1 cellular context compared by ENCODE assay signal in the genomic region with DNA sequence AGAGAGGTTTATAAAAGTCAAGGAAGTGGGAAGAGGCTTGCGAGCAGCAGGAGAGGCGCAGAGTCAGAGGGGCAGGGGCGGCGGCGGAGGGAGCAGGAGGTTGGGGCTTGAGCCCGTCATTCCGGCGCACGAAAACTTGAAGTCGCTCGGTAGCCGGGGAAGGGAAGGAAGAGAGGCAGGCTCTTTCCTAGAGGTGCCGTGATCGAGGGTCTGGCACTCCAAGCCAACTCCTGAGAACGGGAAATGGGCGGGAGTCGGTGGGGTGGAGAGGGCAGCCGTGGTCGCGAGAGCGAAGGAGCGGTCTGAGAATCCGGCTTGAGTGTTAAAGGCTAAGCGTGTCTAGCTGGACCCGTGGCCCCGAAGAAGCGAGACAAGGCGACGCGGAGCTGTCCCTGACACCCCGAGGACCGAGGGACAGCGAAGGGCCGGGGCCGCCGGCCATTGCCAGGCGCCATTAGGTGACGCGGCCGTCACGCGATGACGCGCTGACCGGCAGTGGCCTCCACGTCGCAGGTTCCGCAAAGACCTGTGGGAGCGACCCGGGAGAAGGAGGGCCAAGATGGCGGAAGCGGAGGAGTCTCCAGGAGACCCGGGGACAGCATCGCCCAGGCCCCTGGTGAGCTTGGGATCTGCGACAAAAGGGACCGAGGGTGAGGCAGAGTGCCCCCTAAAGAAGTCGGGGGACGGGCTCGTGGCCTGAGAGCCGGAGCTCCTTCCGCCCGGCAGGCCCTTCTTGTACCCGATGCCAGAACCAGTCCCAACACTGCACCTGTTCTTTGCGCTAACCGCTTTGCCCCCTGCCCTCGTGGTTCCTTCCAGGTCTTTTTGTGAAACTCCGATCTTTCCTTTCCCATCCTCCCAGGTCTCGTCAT.
TF ChIP-seq lines count a peak whose summit lies in the region.

A gene with protein sequence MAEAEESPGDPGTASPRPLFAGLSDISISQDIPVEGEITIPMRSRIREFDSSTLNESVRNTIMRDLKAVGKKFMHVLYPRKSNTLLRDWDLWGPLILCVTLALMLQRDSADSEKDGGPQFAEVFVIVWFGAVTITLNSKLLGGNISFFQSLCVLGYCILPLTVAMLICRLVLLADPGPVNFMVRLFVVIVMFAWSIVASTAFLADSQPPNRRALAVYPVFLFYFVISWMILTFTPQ (plus strand): TSS at position 544 of the 872 bp plus-strand sequence. CDS start 16 bp downstream, at position 560.

TF ChIP-seq in HepG2, 621 proteins besides CTCF, POLR2A, EP300 and RAD21 (continued from another document and continues in another):
- TF ChIP-seq, protein P1, sequence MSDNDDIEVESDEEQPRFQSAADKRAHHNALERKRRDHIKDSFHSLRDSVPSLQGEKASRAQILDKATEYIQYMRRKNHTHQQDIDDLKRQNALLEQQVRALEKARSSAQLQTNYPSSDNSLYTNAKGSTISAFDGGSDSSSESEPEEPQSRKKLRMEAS (IDR thresholded peaks at IDR 0.05): peak; percentile 46; the same call in 1 of the 2 replicates
- peak; percentile 71; the same call in 1 of the 2 replicates for TF ChIP-seq ZNF350 (CRISPR knock-in tag; IDR thresholded peaks at IDR 0.05; ENCODE audit: borderline replicate concordance, low read depth)
- peak; percentile 78; the same call in 1 of the 2 replicates for TF ChIP-seq DNMT1 (CRISPR knock-in tag; IDR thresholded peaks at IDR 0.05)
- no peak for TF ChIP-seq ZNF160 (CRISPR knock-in tag; IDR thresholded peaks at IDR 0.05)
- no peak for TF ChIP-seq ZBTB42 (CRISPR knock-in tag; IDR thresholded peaks at IDR 0.05)
- no peak for TF ChIP-seq ZNF773 (CRISPR knock-in tag; IDR thresholded peaks at IDR 0.05; ENCODE audit: borderline replicate concordance)
- TF ChIP-seq E2F1 (CRISPR knock-in tag; IDR thresholded peaks at IDR 0.05): no peak
- peak; percentile 40; the same call in 1 of the 2 replicates for TF ChIP-seq SP4 (CRISPR knock-in tag; IDR thresholded peaks at IDR 0.05)
- TF ChIP-seq, protein P2, sequence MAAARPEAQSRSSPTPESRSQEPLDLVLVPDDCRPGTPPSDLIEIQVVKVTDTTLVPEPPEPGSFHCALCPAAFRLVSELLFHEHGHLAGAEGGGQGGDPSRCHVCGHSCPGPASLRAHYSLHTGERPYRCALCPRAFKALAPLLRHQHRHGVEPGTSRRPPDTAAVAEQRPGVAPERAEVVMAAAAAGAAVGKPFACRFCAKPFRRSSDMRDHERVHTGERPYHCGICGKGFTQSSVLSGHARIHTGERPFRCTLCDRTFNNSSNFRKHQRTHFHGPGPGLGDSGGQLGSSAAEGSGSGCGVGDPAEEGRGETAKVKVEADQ (CRISPR knock-in tag; IDR thresholded peaks at IDR 0.05; ENCODE audit: borderline replicate concordance): 0 out of 2 replicates have a peak, but pooled peaks have one; percentile 28
- peak; percentile 52; the same call in 1 of the 2 replicates for TF ChIP-seq KAT7 (CRISPR knock-in tag; IDR thresholded peaks at IDR 0.05; ENCODE audit: borderline replicate concordance)
- no peak for TF ChIP-seq CBFB (CRISPR knock-in tag; IDR thresholded peaks at IDR 0.05)
- no peak for TF ChIP-seq ZIK1 (CRISPR knock-in tag; IDR thresholded peaks at IDR 0.05; ENCODE audit: borderline replicate concordance, low read depth)
- TF ChIP-seq, protein P3, sequence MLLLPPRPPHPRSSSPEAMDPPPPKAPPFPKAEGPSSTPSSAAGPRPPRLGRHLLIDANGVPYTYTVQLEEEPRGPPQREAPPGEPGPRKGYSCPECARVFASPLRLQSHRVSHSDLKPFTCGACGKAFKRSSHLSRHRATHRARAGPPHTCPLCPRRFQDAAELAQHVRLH (CRISPR knock-in tag; IDR thresholded peaks at IDR 0.05; ENCODE audit: borderline replicate concordance, low read depth): no peak
- no peak for TF ChIP-seq ZFAT (CRISPR knock-in tag; conservative IDR thresholded peaks at IDR 0.05)
- no peak for TF ChIP-seq SATB2 (CRISPR knock-in tag; IDR thresholded peaks at IDR 0.05)
- no peak for TF ChIP-seq GRHL1 (CRISPR knock-in tag; conservative IDR thresholded peaks at IDR 0.05)
- TF ChIP-seq, protein P4, sequence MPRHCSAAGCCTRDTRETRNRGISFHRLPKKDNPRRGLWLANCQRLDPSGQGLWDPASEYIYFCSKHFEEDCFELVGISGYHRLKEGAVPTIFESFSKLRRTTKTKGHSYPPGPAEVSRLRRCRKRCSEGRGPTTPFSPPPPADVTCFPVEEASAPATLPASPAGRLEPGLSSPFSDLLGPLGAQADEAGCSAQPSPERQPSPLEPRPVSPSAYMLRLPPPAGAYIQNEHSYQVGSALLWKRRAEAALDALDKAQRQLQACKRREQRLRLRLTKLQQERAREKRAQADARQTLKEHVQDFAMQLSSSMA (CRISPR knock-in tag; IDR thresholded peaks at IDR 0.05): no peak
- TF ChIP-seq ELF1 (CRISPR knock-in tag; IDR thresholded peaks at IDR 0.05): peak; percentile 73; the same call in 1 of the 2 replicates
- no peak for TF ChIP-seq FOXJ3 (CRISPR knock-in tag; IDR thresholded peaks at IDR 0.05; ENCODE audit: borderline replicate concordance)
- peak; percentile 63 for TF ChIP-seq NFYC (CRISPR knock-in tag; IDR thresholded peaks at IDR 0.05)
- no peak for TF ChIP-seq NCOR1 (IDR thresholded peaks at IDR 0.05; ENCODE audit: borderline replicate concordance, low read length)
- TF ChIP-seq ZNF230 (CRISPR knock-in tag; IDR thresholded peaks at IDR 0.05): 0 out of 2 replicates have a peak, but pooled peaks have one; percentile 18
- TF ChIP-seq KLF13 (CRISPR knock-in tag; IDR thresholded peaks at IDR 0.05): no peak
- TF ChIP-seq ZFX (CRISPR knock-in tag; IDR thresholded peaks at IDR 0.05; ENCODE audit: low read depth): peak; percentile 58
- TF ChIP-seq ZNF274 (CRISPR knock-in tag; IDR thresholded peaks at IDR 0.05): 0 out of 2 replicates have a peak, but pooled peaks have one; percentile 56
- no peak for TF ChIP-seq ZNF44 (CRISPR knock-in tag; IDR thresholded peaks at IDR 0.05)
- TF ChIP-seq ZNF567 (CRISPR knock-in tag; IDR thresholded peaks at IDR 0.05; ENCODE audit: borderline replicate concordance): no peak
- no peak for TF ChIP-seq ZNF282 (IDR thresholded peaks at IDR 0.05; ENCODE audit: partially characterized antibody)
- TF ChIP-seq CHD2 (IDR thresholded peaks at IDR 0.05; ENCODE audit: low read depth, low read length): 0 out of 2 replicates have a peak, but pooled peaks have one; percentile 30
- TF ChIP-seq, protein P5, sequence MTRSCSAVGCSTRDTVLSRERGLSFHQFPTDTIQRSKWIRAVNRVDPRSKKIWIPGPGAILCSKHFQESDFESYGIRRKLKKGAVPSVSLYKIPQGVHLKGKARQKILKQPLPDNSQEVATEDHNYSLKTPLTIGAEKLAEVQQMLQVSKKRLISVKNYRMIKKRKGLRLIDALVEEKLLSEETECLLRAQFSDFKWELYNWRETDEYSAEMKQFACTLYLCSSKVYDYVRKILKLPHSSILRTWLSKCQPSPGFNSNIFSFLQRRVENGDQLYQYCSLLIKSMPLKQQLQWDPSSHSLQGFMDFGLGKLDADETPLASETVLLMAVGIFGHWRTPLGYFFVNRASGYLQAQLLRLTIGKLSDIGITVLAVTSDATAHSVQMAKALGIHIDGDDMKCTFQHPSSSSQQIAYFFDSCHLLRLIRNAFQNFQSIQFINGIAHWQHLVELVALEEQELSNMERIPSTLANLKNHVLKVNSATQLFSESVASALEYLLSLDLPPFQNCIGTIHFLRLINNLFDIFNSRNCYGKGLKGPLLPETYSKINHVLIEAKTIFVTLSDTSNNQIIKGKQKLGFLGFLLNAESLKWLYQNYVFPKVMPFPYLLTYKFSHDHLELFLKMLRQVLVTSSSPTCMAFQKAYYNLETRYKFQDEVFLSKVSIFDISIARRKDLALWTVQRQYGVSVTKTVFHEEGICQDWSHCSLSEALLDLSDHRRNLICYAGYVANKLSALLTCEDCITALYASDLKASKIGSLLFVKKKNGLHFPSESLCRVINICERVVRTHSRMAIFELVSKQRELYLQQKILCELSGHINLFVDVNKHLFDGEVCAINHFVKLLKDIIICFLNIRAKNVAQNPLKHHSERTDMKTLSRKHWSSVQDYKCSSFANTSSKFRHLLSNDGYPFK (CRISPR knock-in tag; IDR thresholded peaks at IDR 0.05; ENCODE audit: borderline replicate concordance): peak; percentile 69; the same call in 1 of the 2 replicates
- TF ChIP-seq ZNF772 (CRISPR knock-in tag; IDR thresholded peaks at IDR 0.05): peak; percentile 85
- no peak for TF ChIP-seq ZNF512B (CRISPR knock-in tag; IDR thresholded peaks at IDR 0.05; ENCODE audit: borderline replicate concordance)
- TF ChIP-seq TEAD3 (CRISPR knock-in tag; optimal IDR thresholded peaks at IDR 0.05; ENCODE audit: borderline replicate concordance): peak; percentile 54
- TF ChIP-seq ZBTB1 (CRISPR knock-in tag; IDR thresholded peaks at IDR 0.05; ENCODE audit: borderline replicate concordance): no peak
- peak; percentile 90 for TF ChIP-seq PHF8 (CRISPR knock-in tag; IDR thresholded peaks at IDR 0.05)
- TF ChIP-seq ARNT (IDR thresholded peaks at IDR 0.05): no peak
- TF ChIP-seq DMAP1 (CRISPR knock-in tag; IDR thresholded peaks at IDR 0.05): peak; percentile 89
- TF ChIP-seq TCF7L2 (IDR thresholded peaks at IDR 0.05; ENCODE audit: low read depth, low read length): no peak
- TF ChIP-seq ZNF83 (CRISPR knock-in tag; IDR thresholded peaks at IDR 0.05; ENCODE audit: borderline replicate concordance): no peak
- TF ChIP-seq XRCC5 (optimal IDR thresholded peaks at IDR 0.05; ENCODE audit: low read length): no peak
- no peak for TF ChIP-seq GFI1 (CRISPR knock-in tag; IDR thresholded peaks at IDR 0.05; ENCODE audit: borderline replicate concordance)
- TF ChIP-seq TBX2 (CRISPR knock-in tag; IDR thresholded peaks at IDR 0.05; ENCODE audit: borderline replicate concordance): peak; percentile 58; the same call in 1 of the 2 replicates
- TF ChIP-seq ZNF143 (CRISPR knock-in tag; IDR thresholded peaks at IDR 0.05): peak; percentile 89
- peak; percentile 91 for TF ChIP-seq ATF1 (CRISPR knock-in tag; IDR thresholded peaks at IDR 0.05)
- no peak for TF ChIP-seq U2AF2 (IDR thresholded peaks at IDR 0.05; ENCODE audit: low read depth, low read length)
- TF ChIP-seq ZFYVE20 (CRISPR knock-in tag; IDR thresholded peaks at IDR 0.05; ENCODE audit: borderline replicate concordance, low read depth): no peak
- 0 out of 2 replicates have a peak, but pooled peaks have one; percentile 51 for TF ChIP-seq TFE3 (CRISPR knock-in tag; IDR thresholded peaks at IDR 0.05)
- no peak for TF ChIP-seq MTA3 (CRISPR knock-in tag; IDR thresholded peaks at IDR 0.05)
- no peak for TF ChIP-seq FLYWCH1 (CRISPR knock-in tag; IDR thresholded peaks at IDR 0.05)
- TF ChIP-seq, protein P6, sequence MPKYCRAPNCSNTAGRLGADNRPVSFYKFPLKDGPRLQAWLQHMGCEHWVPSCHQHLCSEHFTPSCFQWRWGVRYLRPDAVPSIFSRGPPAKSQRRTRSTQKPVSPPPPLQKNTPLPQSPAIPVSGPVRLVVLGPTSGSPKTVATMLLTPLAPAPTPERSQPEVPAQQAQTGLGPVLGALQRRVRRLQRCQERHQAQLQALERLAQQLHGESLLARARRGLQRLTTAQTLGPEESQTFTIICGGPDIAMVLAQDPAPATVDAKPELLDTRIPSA (CRISPR knock-in tag; IDR thresholded peaks at IDR 0.05; ENCODE audit: borderline replicate concordance): no peak
- TF ChIP-seq MEIS2 (CRISPR knock-in tag; IDR thresholded peaks at IDR 0.05): 0 out of 2 replicates have a peak, but pooled peaks have one; percentile 30
- no peak for TF ChIP-seq ARID2 (CRISPR knock-in tag; IDR thresholded peaks at IDR 0.05; ENCODE audit: borderline replicate concordance)
